18 cellular contexts compared by ENCODE assay signal in the genomic region with DNA sequence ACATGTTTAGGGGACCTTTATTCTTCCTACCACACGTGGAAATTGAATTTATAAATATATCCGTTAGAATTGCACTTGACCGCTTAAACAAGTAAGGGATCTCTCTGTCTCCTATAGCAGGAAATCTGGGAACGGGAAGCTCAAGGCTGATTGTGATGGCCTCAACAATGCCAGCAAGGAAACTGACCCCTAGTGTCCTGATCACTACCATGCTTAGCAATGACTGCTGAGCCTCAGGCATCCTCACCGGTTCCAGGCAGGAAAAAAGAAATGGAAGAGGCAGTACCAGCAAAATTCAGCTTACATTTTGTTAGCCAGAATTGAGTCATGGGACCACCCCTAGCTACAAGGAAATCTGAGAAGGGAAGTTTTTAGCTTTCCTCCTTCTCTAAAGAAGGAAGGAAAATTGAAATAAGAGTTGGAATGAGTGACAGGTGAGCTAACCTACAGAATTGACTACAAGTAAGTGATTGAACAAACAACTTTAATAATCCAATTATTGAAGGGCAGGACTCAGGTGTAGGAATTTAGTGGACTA. TPM values are rescaled to one million over a fixed set of nuclear protein-coding genes. Genes with fewer than 3 reads are reported as not detected.
DNase-seq lines count a peak whose midpoint lies in the region; ATAC-seq and TF ChIP-seq lines count a peak whose summit lies in the region.
"Had no signal": no experiment of that assay in that cellular context is flagged by ENCODE, and none has a peak within 500 bp of the region (broad histone marks: within the 10 kb centered on the region; RNA-seq: fewer than 3 reads in every experiment).

No MANE protein-coding gene starts in this region.

- no peak for ATAC-seq in CD4-positive, CD25-positive, alpha-beta regulatory T cell (ENCODE audit: low read depth in 2 of 2)
- no peak for ATAC-seq in activated CD8-positive, alpha-beta memory T cell treated with anti-CD3 and anti-CD28 coated beads, Interleukin-2, amount 10 ng/mL, durations not matched to agents 7 days and 5 days
- ATAC-seq: activated CD4-positive, CD25-positive, alpha-beta regulatory T cell treated with anti-CD3 and anti-CD28 coated beads, Interleukin-2, amount 50 U/mL, for 24 hours; CD8-positive, alpha-beta T cell; effector memory CD8-positive, alpha-beta T cell; sciatic nerve had no signal

- H3K4me1 ChIP-seq in CD4-positive, CD25-positive, alpha-beta regulatory T cell (ENCODE audit: control insufficient read depth, insufficient read depth, low read length, poor library complexity, severe bottlenecking), result no peaks in the 10 kb centered on the region

- no peak overlapping the region for H3K27ac ChIP-seq in CD4-positive, CD25-positive, alpha-beta regulatory T cell (ENCODE audit: insufficient read depth, low read length, poor library complexity, severe bottlenecking)

- DNase-seq in CD4-positive, CD25-positive, alpha-beta regulatory T cell, result no peak
- DNase-seq in HuH-7.5 (ENCODE audit: low spot score) (peak; percentile 29), endothelial cell (ENCODE audit: low spot score) (peak; percentile 11), nephron progenitor cell (no peak), NCI-H2107 treated with DMSO at 0.1 percent for 48 hours (lab: John Stamatoyannopoulos, UW; ENCODE audit: unreplicated experiment) (no peak), kidney tubule cell (ENCODE audit: low spot score) (no peak)
- no peak for DNase-seq in activated CD4-positive, alpha-beta T cell treated with anti-CD3 and anti-CD28 coated beads for 4 hours
- DNase-seq in activated CD8-positive, alpha-beta memory T cell treated with anti-CD3 and anti-CD28 coated beads, Interleukin-2, amount 10 ng/mL, durations not matched to agents 7 days and 5 days, result no peak
- DNase-seq: CD8-positive, alpha-beta T cell; DMS79 treated with DMSO at 0.1 percent for 48 hours; effector memory CD8-positive, alpha-beta T cell; NCI-H1105; NCI-H2107; NCI-H524; stimulated activated naive CD4-positive, alpha-beta T cell had no signal

- H3K4me1 Mint-ChIP-seq in CD4-positive, CD25-positive, alpha-beta regulatory T cell, result peaks cover 4 to 30% (median 18%) of the 10 kb centered on the region in 4 donors
- H3K4me1 Mint-ChIP-seq in endothelial cell (ENCODE audit: unreplicated experiment), result peaks cover 18% of the 10 kb centered on the region
- H3K4me1 Mint-ChIP-seq in nephron progenitor cell, result peaks cover 39% of the 10 kb centered on the region
- H3K4me1 Mint-ChIP-seq in activated CD8-positive, alpha-beta memory T cell treated with anti-CD3 and anti-CD28 coated beads, Interleukin-2, amount 10 ng/mL, durations not matched to agents 7 days and 5 days, result no peaks in the 10 kb centered on the region

- peak overlapping the region in 2 of 3 donors; percentile 48 to 83 for H3K27ac Mint-ChIP-seq in CD4-positive, CD25-positive, alpha-beta regulatory T cell
- H3K27ac Mint-ChIP-seq in endothelial cell (ENCODE audit: unreplicated experiment), result peak overlapping the region; percentile 22
- peak overlapping the region; percentile 66 for H3K27ac Mint-ChIP-seq in nephron progenitor cell
- no peak overlapping the region for H3K27ac Mint-ChIP-seq in activated CD8-positive, alpha-beta memory T cell treated with anti-CD3 and anti-CD28 coated beads, Interleukin-2, amount 10 ng/mL, durations not matched to agents 7 days and 5 days
- H3K27ac Mint-ChIP-seq: activated naive CD8-positive, alpha-beta T cell; effector memory CD8-positive, alpha-beta T cell had no signal

- H3K4me3 ChIP-seq in CD4-positive, CD25-positive, alpha-beta regulatory T cell (ENCODE audit: low read depth, low read length), result no peak overlapping the region

- no peaks in the 10 kb centered on the region for H3K9me3 Mint-ChIP-seq in CD4-positive, CD25-positive, alpha-beta regulatory T cell
- no peaks in the 10 kb centered on the region for H3K9me3 Mint-ChIP-seq in endothelial cell (ENCODE audit: unreplicated experiment)
- peaks cover 30% of the 10 kb centered on the region for H3K9me3 Mint-ChIP-seq in nephron progenitor cell
- H3K9me3 Mint-ChIP-seq in activated CD8-positive, alpha-beta memory T cell treated with anti-CD3 and anti-CD28 coated beads, Interleukin-2, amount 10 ng/mL, durations not matched to agents 7 days and 5 days (ENCODE audit: low read depth), result no peaks in the 10 kb centered on the region
- H3K9me3 Mint-ChIP-seq: effector memory CD8-positive, alpha-beta T cell had no signal

- no peaks in the 10 kb centered on the region for H3K27me3 ChIP-seq in CD4-positive, CD25-positive, alpha-beta regulatory T cell (ENCODE audit: control insufficient read depth, insufficient read depth, low read length)

- H3K36me3 Mint-ChIP-seq in CD4-positive, CD25-positive, alpha-beta regulatory T cell, result no peaks in the 10 kb centered on the region
- H3K36me3 Mint-ChIP-seq in endothelial cell (ENCODE audit: low read depth, unreplicated experiment), result peaks cover 4% of the 10 kb centered on the region
- peaks cover 7% of the 10 kb centered on the region for H3K36me3 Mint-ChIP-seq in nephron progenitor cell (ENCODE audit: low read depth)
- H3K36me3 Mint-ChIP-seq in activated CD8-positive, alpha-beta memory T cell treated with anti-CD3 and anti-CD28 coated beads, Interleukin-2, amount 10 ng/mL, durations not matched to agents 7 days and 5 days, result no peaks in the 10 kb centered on the region
- H3K36me3 Mint-ChIP-seq: CD8-positive, alpha-beta T cell had no signal

- CTCF ChIA-PET in activated CD8-positive, alpha-beta memory T cell treated with anti-CD3 and anti-CD28 coated beads, Interleukin-2, amount 10 ng/mL, durations not matched to agents 7 days and 5 days (lab: Charles Lee), result interaction anchor here (1.0 kb wide), 1 partner anchor 10 kb away, joined by 3 read pairs; no protein-coding TSS in a partner anchor

- H3K36me3 ChIP-seq in CD4-positive, CD25-positive, alpha-beta regulatory T cell (ENCODE audit: control insufficient read depth, insufficient read depth, low read length), result no peaks in the 10 kb centered on the region

- H3K27me3 Mint-ChIP-seq in CD4-positive, CD25-positive, alpha-beta regulatory T cell, result peaks cover 6% of the 10 kb centered on the region
- peaks cover 2% of the 10 kb centered on the region for H3K27me3 Mint-ChIP-seq in endothelial cell (ENCODE audit: unreplicated experiment)
- peaks cover under 1% of the 10 kb centered on the region for H3K27me3 Mint-ChIP-seq in nephron progenitor cell (ENCODE audit: low read depth, poor library complexity)
- H3K27me3 Mint-ChIP-seq in activated CD8-positive, alpha-beta memory T cell treated with anti-CD3 and anti-CD28 coated beads, Interleukin-2, amount 10 ng/mL, durations not matched to agents 7 days and 5 days, result no peaks in the 10 kb centered on the region
- H3K27me3 Mint-ChIP-seq: activated naive CD8-positive, alpha-beta T cell; effector memory CD8-positive, alpha-beta T cell had no signal

- H3K9me3 ChIP-seq in CD4-positive, CD25-positive, alpha-beta regulatory T cell (ENCODE audit: control insufficient read depth in 2 of 2, low read length in 2 of 2), result no peaks in the 10 kb centered on the region

- TF ChIP-seq CTCF in endothelial cell (IDR thresholded peaks at IDR 0.05; ENCODE audit: unreplicated experiment) (no peak), nephron progenitor cell (IDR thresholded peaks at IDR 0.05) (no peak)

- H3K4me3 Mint-ChIP-seq in CD4-positive, CD25-positive, alpha-beta regulatory T cell, result no peak overlapping the region
- H3K4me3 Mint-ChIP-seq in endothelial cell (ENCODE audit: unreplicated experiment) (no peak overlapping the region), nephron progenitor cell (peak overlapping the region; percentile 37)
- no peak overlapping the region for H3K4me3 Mint-ChIP-seq in activated CD8-positive, alpha-beta memory T cell treated with anti-CD3 and anti-CD28 coated beads, Interleukin-2, amount 10 ng/mL, durations not matched to agents 7 days and 5 days
- H3K4me3 Mint-ChIP-seq: activated naive CD8-positive, alpha-beta T cell; CD8-positive, alpha-beta T cell; effector memory CD8-positive, alpha-beta T cell had no signal

RNA-seq across cellular contexts. Expression of a gene that starts 43.9 kb away (rescaled TPM):
- 11.6 TPM for total RNA-seq in CD4-positive, CD25-positive, alpha-beta regulatory T cell
- 10 to 100 TPM; 11.2 to 15.3 (median 14.6) TPM for polyA plus RNA-seq in CD4-positive, CD25-positive, alpha-beta regulatory T cell
- total RNA-seq in endothelial cell (ENCODE audit: unreplicated experiment), result 5.6 TPM
- total RNA-seq in activated CD8-positive, alpha-beta memory T cell treated with anti-CD3 and anti-CD28 coated beads, Interleukin-2, amount 10 ng/mL, durations not matched to agents 7 days and 5 days, result 1 to 10 TPM; 3.1 to 3.9 TPM

Comparison
In these comparisons a context has a peak if more than half of its experiments do, and no peak if none do; other contexts are left out.
1. DNase-seq: peak in HuH-7.5 (single experiment) and endothelial cell (single experiment); none in CD4-positive, CD25-positive, alpha-beta regulatory T cell (0 of 3), nephron progenitor cell (single experiment), NCI-H2107 treated with DMSO at 0.1 percent for 48 hours (single experiment), kidney tubule cell (single experiment), activated CD4-positive, alpha-beta T cell treated with anti-CD3 and anti-CD28 coated beads for 4 hours (0 of 2) and activated CD8-positive, alpha-beta memory T cell treated with anti-CD3 and anti-CD28 coated beads, Interleukin-2, amount 10 ng/mL, durations not matched to agents 7 days and 5 days (single experiment).